In genomic region chr10:124678566-124679240, GRCh38 we compare ENCODE assay signal across 9 cellular contexts.
DNase-seq lines count a peak whose midpoint lies in the region; ATAC-seq and TF ChIP-seq lines count a peak whose summit lies in the region.
"Had no signal": no experiment of that assay in that cellular context is flagged by ENCODE, and none has a peak within 500 bp of the region (broad histone marks: within the 10 kb centered on the region; RNA-seq: fewer than 3 reads in every experiment).

No MANE protein-coding gene starts in this region.

- intact Hi-C loops in heart right ventricle (cut with DNase I) (loop anchor here in 3 of 10 donors (5.0 kb wide), 1 partner anchor 36 kb away; no protein-coding TSS in a partner anchor), Right ventricle myocardium superior (cut with DNase I) (no loop called here)

- CTCF ChIA-PET in activated naive CD4-positive, alpha-beta T cell treated with anti-CD3 and anti-CD28 coated beads, Interleukin-2, amount 10 ng/mL, durations not matched to agents 7 days and 5 days (lab: Charles Lee): interaction anchor here (0.6 to 1.9 kb wide), 3 partner anchors 10 to 63 kb away, joined by 3 to 7 read pairs (median 3); no protein-coding TSS in a partner anchor

- 65 to 67% methylated on average over 12 of the region's 12 CpGs for WGBS in heart right ventricle, 2 donors
- 72 to 78% methylated on average over 12 of the region's 12 CpGs for WGBS in tibial nerve, 2 donors

- no peaks in the 10 kb centered on the region for H3K9me3 Mint-ChIP-seq in activated naive CD4-positive, alpha-beta T cell treated with anti-CD3 and anti-CD28 coated beads, Interleukin-2, amount 10 ng/mL, durations not matched to agents 7 days and 5 days
- H3K9me3 Mint-ChIP-seq in memory B cell: no peaks in the 10 kb centered on the region

- H3K27me3 Mint-ChIP-seq in activated naive CD4-positive, alpha-beta T cell treated with anti-CD3 and anti-CD28 coated beads, Interleukin-2, amount 10 ng/mL, durations not matched to agents 7 days and 5 days: no peaks in the 10 kb centered on the region
- H3K27me3 Mint-ChIP-seq in memory B cell: no peaks in the 10 kb centered on the region

- H3K4me1 Mint-ChIP-seq in activated naive CD4-positive, alpha-beta T cell treated with anti-CD3 and anti-CD28 coated beads, Interleukin-2, amount 10 ng/mL, durations not matched to agents 7 days and 5 days: peaks cover 70% of the 10 kb centered on the region
- peaks cover 35% of the 10 kb centered on the region for H3K4me1 Mint-ChIP-seq in memory B cell

- H3K9me3 ChIP-seq in heart right ventricle (no peaks in the 10 kb centered on the region), tibial nerve (no peaks in the 10 kb centered on the region)

- H3K4me3 ChIP-seq in heart right ventricle (no peak overlapping the region), tibial nerve (no peak overlapping the region)
- H3K4me3 ChIP-seq: SK-N-MC had no signal

- peak in 1 of 2 donors; percentile 11 for DNase-seq in heart right ventricle
- DNase-seq in Right ventricle myocardium superior: no peak
- DNase-seq in activated naive CD4-positive, alpha-beta T cell treated with anti-CD3 and anti-CD28 coated beads, Interleukin-2, amount 10 ng/mL, durations not matched to agents 7 days and 5 days: peak; percentile 71
- DNase-seq in memory B cell (ENCODE audit: low spot score in 2 of 2): no peak
- DNase-seq in tibial nerve (ENCODE audit: low spot score in 2 of 2): no peak
- no peak for DNase-seq in GM20000 (ENCODE audit: low spot score)
- no peak for DNase-seq in SIG-M5 treated with dmso at 0.1 percent for 504 hours (lab: John Stamatoyannopoulos, UW; ENCODE audit: unreplicated experiment)
- DNase-seq in RPMI8226: no peak

- ATAC-seq in heart right ventricle: peak in 2 of 8 donors; percentile 12 to 18
- ATAC-seq in Right ventricle myocardium superior (ENCODE audit: poor library complexity): no peak
- ATAC-seq in memory B cell (ENCODE audit: low read depth): no peak

- TF ChIP-seq POLR2A in tibial nerve (IDR thresholded peaks at IDR 0.05): no peak

- H3K36me3 ChIP-seq in heart right ventricle: peaks cover 0 to 33% (median 12%) of the 10 kb centered on the region in 9 donors
- H3K36me3 ChIP-seq in tibial nerve: peaks cover 0 to 20% (median 0%) of the 10 kb centered on the region in 3 donors

- TF ChIP-seq CTCF in heart right ventricle (IDR thresholded peaks at IDR 0.05) (peak in 1 of 9 donors; percentile 4), tibial nerve (IDR thresholded peaks at IDR 0.05) (no peak), GM20000 (IDR thresholded peaks at IDR 0.05; ENCODE audit: extremely low read depth, missing control alignments) (no peak)

- TF ChIP-seq EP300 in tibial nerve (IDR thresholded peaks at IDR 0.05): no peak

- peak overlapping the region; percentile 91 for H3K27ac Mint-ChIP-seq in activated naive CD4-positive, alpha-beta T cell treated with anti-CD3 and anti-CD28 coated beads, Interleukin-2, amount 10 ng/mL, durations not matched to agents 7 days and 5 days
- peak overlapping the region; percentile 79 for H3K27ac Mint-ChIP-seq in memory B cell

- peak overlapping the region; percentile 55 for H3K4me3 Mint-ChIP-seq in activated naive CD4-positive, alpha-beta T cell treated with anti-CD3 and anti-CD28 coated beads, Interleukin-2, amount 10 ng/mL, durations not matched to agents 7 days and 5 days
- no peak overlapping the region for H3K4me3 Mint-ChIP-seq in memory B cell

- H3K27me3 ChIP-seq in heart right ventricle: no peaks in the 10 kb centered on the region
- H3K27me3 ChIP-seq in tibial nerve: no peaks in the 10 kb centered on the region

- H3K36me3 Mint-ChIP-seq in activated naive CD4-positive, alpha-beta T cell treated with anti-CD3 and anti-CD28 coated beads, Interleukin-2, amount 10 ng/mL, durations not matched to agents 7 days and 5 days: peaks cover 62% of the 10 kb centered on the region
- H3K36me3 Mint-ChIP-seq in memory B cell: peaks cover 26% of the 10 kb centered on the region

- H3K27ac ChIP-seq in heart right ventricle (peak overlapping the region; percentile 72 to 94 (median 87)), tibial nerve (peak overlapping the region; percentile 53 to 95 (median 88))
- H3K27ac ChIP-seq: SK-N-MC had no signal

- peaks cover 41 to 99% (median 92%) of the 10 kb centered on the region in 9 donors for H3K4me1 ChIP-seq in heart right ventricle
- H3K4me1 ChIP-seq in tibial nerve: peaks cover 4 to 100% (median 82%) of the 10 kb centered on the region in 4 donors
